Comparison of ENCODE assay signal across 29 cellular contexts in the genomic region with DNA sequence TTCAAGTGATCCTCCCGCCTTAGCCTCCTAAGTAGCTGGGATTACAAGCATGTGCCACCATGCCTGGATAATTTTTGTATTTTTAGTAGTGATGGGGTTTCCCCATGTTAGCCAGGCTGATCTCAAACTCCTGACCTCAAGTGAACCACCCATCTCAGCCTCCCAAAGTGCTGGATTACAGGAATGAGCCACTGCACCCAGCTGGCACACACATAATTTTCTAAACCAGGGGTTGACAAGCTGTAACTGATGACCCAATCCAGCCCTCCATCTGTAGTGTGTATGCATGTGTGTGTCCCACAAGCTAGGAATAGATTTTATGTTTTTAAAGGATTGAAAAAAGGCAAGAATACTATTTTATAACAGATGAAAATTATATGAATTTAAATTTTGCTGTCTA.
"Had no signal": no experiment of that assay in that cellular context is flagged by ENCODE, and none has a peak within 500 bp of the region (broad histone marks: within the 10 kb centered on the region; RNA-seq: fewer than 3 reads in every experiment).

No MANE protein-coding gene starts in this region.

- H3K36me3 Mint-ChIP-seq: naive thymus-derived CD8-positive, alpha-beta T cell; stimulated activated effector memory CD8-positive, alpha-beta T cell treated with anti-CD3 and anti-CD28 coated beads, Interleukin-12 subunit alpha, Interleukin-12 subunit beta, amount 100 ng/mL, for 72 hours had no signal

- DNase-seq: immature natural killer cell; kidney; left colon; left lung; lower lobe of right lung; mammary epithelial cell; mesenchymal stem cell; naive thymus-derived CD8-positive, alpha-beta T cell; nucleus accumbens; pancreas; posterior cingulate gyrus; retina; right cardiac atrium; small intestine; spleen; stimulated activated CD4-positive, alpha-beta T cell treated with anti-CD3 and anti-CD28 coated beads, Interleukin-4, amount 100 ng/mL, for 24 hours; stimulated activated naive CD4-positive, alpha-beta T cell; tibial artery; trophoblast cell; upper lobe of right lung; uterus had no signal

- H3K4me1 ChIP-seq: left lung, lower lobe of right lung, pancreas, prostate gland, spleen, tibial artery, uterus had no signal

- H3K9me3 ChIP-seq: left lung, lower lobe of right lung, pancreas, prostate gland, spleen, suprapubic skin, thoracic aorta, tibial artery, upper lobe of right lung, uterus had no signal

- H3K27me3 Mint-ChIP-seq: stimulated activated naive CD8-positive, alpha-beta T cell treated with anti-CD3 and anti-CD28 coated beads, Interleukin-15, Interleukin-2, amounts not matched to agents 100 ng/mL and 50 ng/mL, for 24 hours had no signal

- H3K4me3 ChIP-seq: left lung, lower lobe of right lung, pancreas, prostate gland, spleen, suprapubic skin, thoracic aorta, tibial artery, upper lobe of right lung, uterus had no signal

- H3K4me1 Mint-ChIP-seq: stimulated activated effector memory CD8-positive, alpha-beta T cell treated with anti-CD3 and anti-CD28 coated beads, Interleukin-12 subunit alpha, Interleukin-12 subunit beta, amount 100 ng/mL, for 72 hours had no signal

- H3K4me3 Mint-ChIP-seq: immature natural killer cell; naive thymus-derived CD8-positive, alpha-beta T cell; nephron; neural crest cell; stimulated activated effector memory CD8-positive, alpha-beta T cell treated with anti-CD3 and anti-CD28 coated beads, Interleukin-12 subunit alpha, Interleukin-12 subunit beta, amount 100 ng/mL, for 72 hours; stimulated activated naive CD8-positive, alpha-beta T cell treated with anti-CD3 and anti-CD28 coated beads, Interleukin-15, Interleukin-2, amounts not matched to agents 100 ng/mL and 50 ng/mL, for 24 hours had no signal

- H3K27me3 ChIP-seq: left lung, pancreas, spleen, suprapubic skin, tibial artery, upper lobe of right lung, uterus had no signal

- H3K27ac Mint-ChIP-seq: immature natural killer cell; naive thymus-derived CD8-positive, alpha-beta T cell; nephron; stimulated activated effector memory CD8-positive, alpha-beta T cell treated with anti-CD3 and anti-CD28 coated beads, Interleukin-12 subunit alpha, Interleukin-12 subunit beta, amount 100 ng/mL, for 72 hours; stimulated activated naive CD8-positive, alpha-beta T cell treated with anti-CD3 and anti-CD28 coated beads, Interleukin-15, Interleukin-2, amounts not matched to agents 100 ng/mL and 50 ng/mL, for 24 hours had no signal

- H3K27ac ChIP-seq: left lung, lower lobe of right lung, pancreas, prostate gland, spleen, suprapubic skin, thoracic aorta, tibial artery, upper lobe of right lung, uterus had no signal

- ATAC-seq: left colon; left lung; lower lobe of right lung; naive thymus-derived CD8-positive, alpha-beta T cell; pancreas; right cardiac atrium; sciatic nerve; stimulated activated effector memory CD8-positive, alpha-beta T cell treated with anti-CD3 and anti-CD28 coated beads, Interleukin-12 subunit alpha, Interleukin-12 subunit beta, amount 100 ng/mL, for 72 hours; upper lobe of right lung had no signal

- H3K36me3 ChIP-seq: left lung, lower lobe of right lung, pancreas, prostate gland, spleen, suprapubic skin, thoracic aorta, tibial artery, upper lobe of right lung, uterus had no signal
